ENCODE assay signal across 8 cellular contexts in genomic region chr17:38257013-38257621, GRCh38. TPM values are rescaled to one million over a fixed set of nuclear protein-coding genes. Genes with fewer than 3 reads are reported as not detected.
DNase-seq lines count a peak whose midpoint lies in the region; ATAC-seq and TF ChIP-seq lines count a peak whose summit lies in the region.
"Not testable (repeated sequence)": the region's sequence is repeated elsewhere in the genome, so short reads cannot be mapped to it uniquely, and the experiment has no call there.

No MANE protein-coding gene starts in this region.

- not testable (repeated sequence) for H3K36me3 ChIP-seq in SK-N-MC (ENCODE audit: insufficient read depth, low read length); gastroesophageal sphincter

- DNase-seq in GDM1 (lab: John Stamatoyannopoulos, UW) (peak; percentile 87), HEK293T (ENCODE audit: extremely low spot score) (peak; percentile 53), NAMALWA (ENCODE audit: low spot score) (peak; percentile 79), nucleus accumbens (lab: John Stamatoyannopoulos, UW) (peak in 55 of 56 donors; percentile 22 to 87 (median 77)), stromal cell of bone marrow (ENCODE audit: low read depth) (peak; percentile 47)
- DNase-seq in SK-N-MC (ENCODE audit: low read depth, low spot score) = not testable (repeated sequence)
- DNase-seq in activated naive CD4-positive, alpha-beta T cell treated with anti-CD3 and anti-CD28 coated beads for 36 hours = peak; percentile 87

- not testable (repeated sequence) for H3K27me3 Mint-ChIP-seq in activated naive CD4-positive, alpha-beta T cell treated with anti-CD3 and anti-CD28 coated beads for 36 hours (ENCODE audit: low read depth)

- H3K4me1 ChIP-seq in gastroesophageal sphincter = peaks cover 0 to 20% (median 0%) of the 10 kb centered on the region in 3 donors

- not testable (repeated sequence) for TF ChIP-seq EP300 in gastroesophageal sphincter (IDR thresholded peaks at IDR 0.05)

- CTCF ChIA-PET in HEK293T (lab: Yijun Ruan, JAX); activated naive CD4-positive, alpha-beta T cell treated with anti-CD3 and anti-CD28 coated beads for 36 hours (lab: Charles Lee): not testable (repeated sequence)

- H3K4me3 ChIP-seq in SK-N-MC (peak overlapping the region; percentile 66), gastroesophageal sphincter (peak overlapping the region; percentile 69 to 93)

- ATAC-seq in gastroesophageal sphincter = peak; percentile 92

- H3K27me3 ChIP-seq in gastroesophageal sphincter = not testable (repeated sequence)

- POLR2A ChIA-PET in HEK293T (lab: Yijun Ruan, JAX) = not testable (repeated sequence)

- not testable (repeated sequence) for H3K27ac Mint-ChIP-seq in activated naive CD4-positive, alpha-beta T cell treated with anti-CD3 and anti-CD28 coated beads for 36 hours

- intact Hi-C loops in activated naive CD4-positive, alpha-beta T cell treated with anti-CD3 and anti-CD28 coated beads for 36 hours (cut with micrococcal nuclease) = not testable (repeated sequence)

- peak overlapping the region; percentile 54 for H3K4me3 Mint-ChIP-seq in activated naive CD4-positive, alpha-beta T cell treated with anti-CD3 and anti-CD28 coated beads for 36 hours

- not testable (repeated sequence) for H3K4me1 Mint-ChIP-seq in activated naive CD4-positive, alpha-beta T cell treated with anti-CD3 and anti-CD28 coated beads for 36 hours (ENCODE audit: low read depth)

- H3K27ac ChIP-seq in SK-N-MC = not testable (repeated sequence)
- H3K27ac ChIP-seq in gastroesophageal sphincter = peak overlapping the region; percentile 87 to 93 (median 92)

- H3K9ac ChIP-seq in SK-N-MC (ENCODE audit: insufficient read length) = not testable (repeated sequence)

- not testable (repeated sequence) for H3K9me3 Mint-ChIP-seq in activated naive CD4-positive, alpha-beta T cell treated with anti-CD3 and anti-CD28 coated beads for 36 hours

- TF ChIP-seq POLR2A in gastroesophageal sphincter (IDR thresholded peaks at IDR 0.05) = peak in 1 of 2 donors; percentile 34

- H3K36me3 Mint-ChIP-seq in activated naive CD4-positive, alpha-beta T cell treated with anti-CD3 and anti-CD28 coated beads for 36 hours (ENCODE audit: low read depth) = not testable (repeated sequence)

- not testable (repeated sequence) for TF ChIP-seq CTCF in gastroesophageal sphincter (IDR thresholded peaks at IDR 0.05)

- 0% methylated on average over 11 of the region's 73 CpGs; no CpG with 5 or more reads in 1 of the 2 donors for WGBS in gastroesophageal sphincter (ENCODE audit: low coverage in 1 of 2), 2 donors

- H3K9me3 ChIP-seq in SK-N-MC (ENCODE audit: low read depth, low read length); gastroesophageal sphincter: not testable (repeated sequence)

RNA-seq across cellular contexts. Expression of gene MRPL45, which starts 39.9 kb away (rescaled TPM):
- 10 to 100 TPM; 55.5 to 60.8 TPM for total RNA-seq in activated naive CD4-positive, alpha-beta T cell treated with anti-CD3 and anti-CD28 coated beads for 36 hours
- 10 to 100 TPM; 23.1 to 32.4 (median 28.7) TPM for total RNA-seq in gastroesophageal sphincter
